ENCODE assay signal across 21 cellular contexts in genomic region chr1:25782608-25783201, GRCh38. TPM values are rescaled to one million over a fixed set of nuclear protein-coding genes. Genes with fewer than 3 reads are reported as not detected.
DNase-seq lines count a peak whose midpoint lies in the region; ATAC-seq and TF ChIP-seq lines count a peak whose summit lies in the region.
"Had no signal": no experiment of that assay in that cellular context is flagged by ENCODE, and none has a peak within 500 bp of the region (broad histone marks: within the 10 kb centered on the region; RNA-seq: fewer than 3 reads in every experiment).

No MANE protein-coding gene starts in this region.

- H3K18ac ChIP-seq in H9 (ENCODE audit: insufficient read length, low read depth, low read length), result no peak overlapping the region

- H4K8ac ChIP-seq in H9 (replicated peaks; ENCODE audit: insufficient read length, low read depth, low read length), result no peak overlapping the region

- H3K79me1 ChIP-seq in H9 (ENCODE audit: insufficient read depth, low read depth, low read length, poor library complexity, severe bottlenecking), result no peaks in the 10 kb centered on the region

- H3K4me2 ChIP-seq in H9 (ENCODE audit: insufficient read depth, insufficient read length, low read length) (no peak overlapping the region), neural progenitor cell (no peak overlapping the region)

- intact Hi-C loops in CD4-positive, alpha-beta memory T cell (cut with micrococcal nuclease), result no loop called here

- peak overlapping the region in 1 of 8 donors; percentile 10 for H3K4me3 Mint-ChIP-seq in CD4-positive, alpha-beta memory T cell
- H3K4me3 Mint-ChIP-seq in H9 (no peak overlapping the region), neural progenitor cell (no peak overlapping the region)
- H3K4me3 Mint-ChIP-seq in activated T-helper 17 cell treated with anti-CD3 and anti-CD28 coated beads, Interleukin-2, amount 50 U/mL, for 72 hours, result no peak overlapping the region
- H3K4me3 Mint-ChIP-seq: activated CD4-positive, alpha-beta memory T cell treated with anti-CD3 and anti-CD28 coated beads, Interleukin-2, amount 10 ng/mL, durations not matched to agents 7 days and 5 days; mesothelial cell of epicardium; nephron had no signal

- no peak overlapping the region for H3K4me3 ChIP-seq in CD4-positive, alpha-beta memory T cell (ENCODE audit: low read length in 2 of 2)
- no peak overlapping the region for H3K4me3 ChIP-seq in neural progenitor cell
- H3K4me3 ChIP-seq: left lung, prostate gland, thoracic aorta had no signal

- no peak for ATAC-seq in activated T-helper 17 cell treated with anti-CD3 and anti-CD28 coated beads, Interleukin-2, amount 50 U/mL, for 72 hours (replicated peaks)
- no peak for ATAC-seq in HG03175 (IDR thresholded peaks at IDR 0.05; ENCODE audit: unreplicated experiment)
- ATAC-seq: left lung had no signal

- peaks cover 20 to 39% of the 10 kb centered on the region in 2 donors for H3K36me3 Mint-ChIP-seq in CD4-positive, alpha-beta memory T cell
- H3K36me3 Mint-ChIP-seq in H9 (ENCODE audit: insufficient read depth in 1 of 3, low read depth in 3 of 3) (no peaks in the 10 kb centered on the region; a peak in 1 of 7 replicates), neural progenitor cell (no peaks in the 10 kb centered on the region)
- no peaks in the 10 kb centered on the region for H3K36me3 Mint-ChIP-seq in activated T-helper 17 cell treated with anti-CD3 and anti-CD28 coated beads, Interleukin-2, amount 50 U/mL, for 72 hours (ENCODE audit: low read depth)
- H3K36me3 Mint-ChIP-seq: mesothelial cell of epicardium had no signal

- H3K36me3 ChIP-seq in CD4-positive, alpha-beta memory T cell (ENCODE audit: insufficient read depth, low read length), result no peaks in the 10 kb centered on the region
- no peaks in the 10 kb centered on the region for H3K36me3 ChIP-seq in neural progenitor cell
- H3K36me3 ChIP-seq: left lung, prostate gland had no signal

- H4K20me1 ChIP-seq in H9 (ENCODE audit: control insufficient read depth, insufficient read depth, insufficient read length), result no peaks in the 10 kb centered on the region
- H4K20me1 ChIP-seq in neural progenitor cell (ENCODE audit: low read depth), result no peaks in the 10 kb centered on the region

- H3K9ac ChIP-seq in H9 (ENCODE audit: extremely low read depth, insufficient read length, low read length) (no peak overlapping the region), neural progenitor cell (no peak overlapping the region)

- H2BK12ac ChIP-seq in H9 (ENCODE audit: insufficient read length, low read depth, low read length), result no peak overlapping the region

- H4K5ac ChIP-seq in H9 (ENCODE audit: insufficient read length, low read depth, low read length), result no peak overlapping the region

- no peak overlapping the region for H3K4ac ChIP-seq in H9 (ENCODE audit: low read depth, low read length)

- H3K23ac ChIP-seq in H9 (ENCODE audit: insufficient read length, low read depth, low read length), result no peak overlapping the region

- H3K27ac Mint-ChIP-seq in CD4-positive, alpha-beta memory T cell, result peak overlapping the region in 4 of 7 donors; percentile 2 to 68 (median 58)
- peak overlapping the region in 2 of 3 experiments; percentile 13 to 88; a peak in 3 of 7 replicates for H3K27ac Mint-ChIP-seq in H9
- H3K27ac Mint-ChIP-seq in activated T-helper 17 cell treated with anti-CD3 and anti-CD28 coated beads, Interleukin-2, amount 50 U/mL, for 72 hours, result peak overlapping the region; percentile 32
- peak overlapping the region; percentile 83 for H3K27ac Mint-ChIP-seq in neural progenitor cell
- H3K27ac Mint-ChIP-seq: activated CD4-positive, alpha-beta memory T cell treated with anti-CD3 and anti-CD28 coated beads, Interleukin-2, amount 10 ng/mL, durations not matched to agents 7 days and 5 days; mesothelial cell of epicardium; nephron had no signal

- H3T11ph ChIP-seq in H9 (ENCODE audit: low read length), result no peak overlapping the region

- DNase-seq in CD4-positive, alpha-beta memory T cell, result no peak
- DNase-seq in H9 (no peak), neural progenitor cell (ENCODE audit: low spot score) (no peak), EL (no peak)
- no peak for DNase-seq in activated CD4-positive, alpha-beta T cell treated with anti-CD3 and anti-CD28 coated beads, Interleukin-2, amount 50 U/mL, for 48 hours
- DNase-seq: activated CD4-positive, alpha-beta memory T cell treated with anti-CD3 and anti-CD28 coated beads, Interleukin-2, amount 10 ng/mL, durations not matched to agents 7 days and 5 days; activated gamma-delta T cell treated with Interleukin-2 at 50 U/mL for 16 hours; activated T-cell treated with anti-CD3 and anti-CD28 coated beads for 4 hours; central memory CD4-positive, alpha-beta T cell; foreskin fibroblast; left lung; NCI-H1105 treated with DMSO at 0.1 percent for 48 hours; T1000 had no signal

- H3K79me2 ChIP-seq in H9 (ENCODE audit: insufficient read depth, low read length) (no peaks in the 10 kb centered on the region), neural progenitor cell (ENCODE audit: low read depth) (no peaks in the 10 kb centered on the region)

- H3K27ac ChIP-seq in CD4-positive, alpha-beta memory T cell (ENCODE audit: low read depth, low read length), result no peak overlapping the region
- no peak overlapping the region for H3K27ac ChIP-seq in H9 (ENCODE audit: insufficient read length, low read depth, low read length)
- no peak overlapping the region for H3K27ac ChIP-seq in neural progenitor cell
- H3K27ac ChIP-seq: epithelial cell of prostate, left lung, prostate gland, RWPE1, thoracic aorta had no signal

- no peak overlapping the region; the same call in 1 of the 2 replicates for H3K14ac ChIP-seq in H9 (ENCODE audit: insufficient read depth, low read length)

- no peak overlapping the region for H3K56ac ChIP-seq in H9 (ENCODE audit: insufficient read length, low read depth, low read length)

- H3K27me3 ChIP-seq in CD4-positive, alpha-beta memory T cell (ENCODE audit: insufficient read depth, low read length), result no peaks in the 10 kb centered on the region
- H3K27me3 ChIP-seq in H9 (ENCODE audit: insufficient read depth, low read length) (no peaks in the 10 kb centered on the region), neural progenitor cell (no peaks in the 10 kb centered on the region)
- H3K27me3 ChIP-seq: left lung had no signal

- no peak overlapping the region for H2BK120ac ChIP-seq in H9 (ENCODE audit: low read depth, low read length, poor library complexity, severe bottlenecking)

- H2BK15ac ChIP-seq in H9 (ENCODE audit: low read depth, low read length), result no peak overlapping the region

- CTCF ChIA-PET in CD4-positive, alpha-beta memory T cell (lab: Charles Lee; ENCODE audit: partially characterized antibody), result no interaction called here

- H4K91ac ChIP-seq in H9 (ENCODE audit: insufficient read length, low read depth, low read length), result no peak overlapping the region

- no peak for TF ChIP-seq CTCF in H9 (conservative IDR thresholded peaks at IDR 0.05)
- no peak for TF ChIP-seq CTCF in neural progenitor cell (IDR thresholded peaks at IDR 0.05)

- no peaks in the 10 kb centered on the region for H3K4me1 ChIP-seq in CD4-positive, alpha-beta memory T cell (ENCODE audit: insufficient read depth, low read length)
- H3K4me1 ChIP-seq in H9 (ENCODE audit: insufficient read depth, low read length), result peaks cover 11% of the 10 kb centered on the region; the same call in 1 of the 2 replicates
- H3K4me1 ChIP-seq in neural progenitor cell, result peaks cover 15% of the 10 kb centered on the region
- H3K4me1 ChIP-seq: left lung had no signal

- H3K23me2 ChIP-seq in H9 (ENCODE audit: insufficient read length, low read depth, low read length, poor library complexity, severe bottlenecking), result no peaks in the 10 kb centered on the region

- no peaks in the 10 kb centered on the region for H3K27me3 Mint-ChIP-seq in CD4-positive, alpha-beta memory T cell
- H3K27me3 Mint-ChIP-seq in H9 (ENCODE audit: low read depth), result no peaks in the 10 kb centered on the region; the same call in 1 of the 2 replicates
- no peaks in the 10 kb centered on the region for H3K27me3 Mint-ChIP-seq in activated T-helper 17 cell treated with anti-CD3 and anti-CD28 coated beads, Interleukin-2, amount 50 U/mL, for 72 hours
- H3K27me3 Mint-ChIP-seq in neural progenitor cell (ENCODE audit: insufficient read depth, low read depth), result peaks cover 18% of the 10 kb centered on the region
- H3K27me3 Mint-ChIP-seq: activated CD4-positive, alpha-beta memory T cell treated with anti-CD3 and anti-CD28 coated beads, Interleukin-2, amount 10 ng/mL, durations not matched to agents 7 days and 5 days had no signal

- no peaks in the 10 kb centered on the region for H3K9me3 Mint-ChIP-seq in CD4-positive, alpha-beta memory T cell
- H3K9me3 Mint-ChIP-seq in H9 (no peaks in the 10 kb centered on the region), neural progenitor cell (no peaks in the 10 kb centered on the region)
- no peaks in the 10 kb centered on the region for H3K9me3 Mint-ChIP-seq in activated T-helper 17 cell treated with anti-CD3 and anti-CD28 coated beads, Interleukin-2, amount 50 U/mL, for 72 hours
- H3K9me3 Mint-ChIP-seq: activated CD4-positive, alpha-beta memory T cell treated with anti-CD3 and anti-CD28 coated beads, Interleukin-2, amount 10 ng/mL, durations not matched to agents 7 days and 5 days; mesothelial cell of epicardium; nephron had no signal

- no peak overlapping the region for H2AFZ ChIP-seq in H9 (ENCODE audit: low read length)
- H2AFZ ChIP-seq in neural progenitor cell (replicated peaks), result no peak overlapping the region

- H2AK5ac ChIP-seq in H9 (ENCODE audit: insufficient read length, low read length), result no peak overlapping the region

- POLR2A ChIA-PET in CD4-positive, alpha-beta memory T cell (lab: Charles Lee; ENCODE audit: partially characterized antibody), result no interaction called here

- H3F3A ChIP-seq in neural progenitor cell (ENCODE audit: low read depth), result peaks cover 20% of the 10 kb centered on the region

- no peaks in the 10 kb centered on the region for H3K9me3 ChIP-seq in CD4-positive, alpha-beta memory T cell (ENCODE audit: control insufficient read depth in 1 of 2, low read length in 2 of 2)
- no peaks in the 10 kb centered on the region for H3K9me3 ChIP-seq in H9 (ENCODE audit: control insufficient read depth, low read depth, low read length)
- H3K9me3 ChIP-seq in neural progenitor cell (ENCODE audit: low read depth), result no peaks in the 10 kb centered on the region
- H3K9me3 ChIP-seq: left lung, prostate gland, thoracic aorta had no signal

- H2BK20ac ChIP-seq in H9 (ENCODE audit: low read depth, low read length, poor library complexity, severe bottlenecking), result no peak overlapping the region

- H2BK5ac ChIP-seq in H9 (ENCODE audit: insufficient read length, low read length), result no peak overlapping the region

- H3K4me1 Mint-ChIP-seq in CD4-positive, alpha-beta memory T cell, result peaks cover 0 to 3% (median 0%) of the 10 kb centered on the region in 4 donors
- H3K4me1 Mint-ChIP-seq in H9, result peaks cover 62 to 64% of the 10 kb centered on the region in 2 experiments
- H3K4me1 Mint-ChIP-seq in activated T-helper 17 cell treated with anti-CD3 and anti-CD28 coated beads, Interleukin-2, amount 50 U/mL, for 72 hours, result no peaks in the 10 kb centered on the region
- peaks cover 62% of the 10 kb centered on the region for H3K4me1 Mint-ChIP-seq in neural progenitor cell
- H3K4me1 Mint-ChIP-seq: activated CD4-positive, alpha-beta memory T cell treated with anti-CD3 and anti-CD28 coated beads, Interleukin-2, amount 10 ng/mL, durations not matched to agents 7 days and 5 days had no signal

- no CpG with 5 or more reads among the region's 18 CpGs for WGBS in H9 (ENCODE audit: extremely low coverage, insufficient read length, low lambda C conversion rate)

RNA-seq across cellular contexts. Expression of gene SELENON, which starts 17.3 kb away (rescaled TPM):
- total RNA-seq in CD4-positive, alpha-beta memory T cell, result 10 to 100 TPM; 24.8 to 26.2 TPM
- 1 to 10 TPM in 1 of 2 donors, under 1 TPM in 1; 0.65 to 6.5 TPM for polyA plus RNA-seq in CD4-positive, alpha-beta memory T cell
- total RNA-seq in H9 (2021) (89.0 and 90.9 TPM in 2 replicates), neural progenitor cell (ENCODE audit: low replicate concordance) (24.9 and 50.4 TPM in 2 replicates)
- total RNA-seq in activated T-helper 17 cell treated with anti-CD3 and anti-CD28 coated beads, Interleukin-2, amount 50 U/mL, for 72 hours, result 10 to 100 TPM; 10.2 to 13.2 TPM

RNA-seq across cellular contexts. Expression of gene MTFR1L, which starts 37.0 kb away (rescaled TPM):
- 10 to 100 TPM; 53.3 to 57.2 TPM for total RNA-seq in CD4-positive, alpha-beta memory T cell
- 10 to 100 TPM; 27.5 to 58.4 TPM for polyA plus RNA-seq in CD4-positive, alpha-beta memory T cell
- total RNA-seq in H9 (2021) (31.5 and 32.5 TPM in 2 replicates), neural progenitor cell (ENCODE audit: low replicate concordance) (20.7 and 31.2 TPM in 2 replicates)
- total RNA-seq in activated T-helper 17 cell treated with anti-CD3 and anti-CD28 coated beads, Interleukin-2, amount 50 U/mL, for 72 hours, result 10 to 100 TPM; 39.6 to 58.8 TPM

Comparison
In these comparisons a context has a peak if more than half of its experiments do, and no peak if none do; other contexts are left out.
1. H3K27ac Mint-ChIP-seq: peak in every context shown above with its lines; median percentile 83 in neural progenitor cell; 58 in CD4-positive, alpha-beta memory T cell; 50 in H9; 32 in activated T-helper 17 cell treated with anti-CD3 and anti-CD28 coated beads, Interleukin-2, amount 50 U/mL, for 72 hours.